8 cellular contexts compared by ENCODE assay signal in genomic region chr1:39214998-39215873, GRCh38. TPM values are rescaled to one million over a fixed set of nuclear protein-coding genes. Genes with fewer than 3 reads are reported as not detected.
DNase-seq lines count a peak whose midpoint lies in the region; ATAC-seq and TF ChIP-seq lines count a peak whose summit lies in the region.

No MANE protein-coding gene starts in this region.

- H3K9me3 Mint-ChIP-seq in activated CD8-positive, alpha-beta memory T cell treated with anti-CD3 and anti-CD28 coated beads, Interleukin-2, amount 10 ng/mL, durations not matched to agents 7 days and 5 days (ENCODE audit: low read depth), result no peaks in the 10 kb centered on the region

- H3K9me3 ChIP-seq in BLaER1 treated with 17β-estradiol and CSF1 and Interleukin-3, amounts not matched to agents 10 nM and 100 nM (replicated peaks in 1 of 11), result peaks cover 0 to 3% (median 0%) of the 10 kb centered on the region in 11 experiments; a peak in 9 of 22 replicates

- intact Hi-C loops in left ventricle myocardium superior (cut with micrococcal nuclease), result no loop called here

- H3K4me1 ChIP-seq in BLaER1 treated with 17β-estradiol and CSF1 and Interleukin-3, amounts not matched to agents 10 nM and 100 nM, result peaks cover 57 to 82% (median 72%) of the 10 kb centered on the region in 10 experiments

- H3K36me3 ChIP-seq in BLaER1 treated with 17β-estradiol and CSF1 and Interleukin-3, amounts not matched to agents 10 nM and 100 nM, result peaks cover 0 to 27% (median 16%) of the 10 kb centered on the region in 11 experiments; a peak in 11 of 22 replicates

- peak overlapping the region; percentile 45 to 75 (median 72); a peak in 20 of 22 replicates for H3K9ac ChIP-seq in BLaER1 treated with 17β-estradiol and CSF1 and Interleukin-3, amounts not matched to agents 10 nM and 100 nM

- no peaks in the 10 kb centered on the region for H3K27me3 ChIP-seq in BLaER1 treated with 17β-estradiol and CSF1 and Interleukin-3, amounts not matched to agents 10 nM and 100 nM
- no peaks in the 10 kb centered on the region for H3K27me3 ChIP-seq in HL-60 (ENCODE audit: insufficient read depth, poor library complexity, severe bottlenecking)

- peak overlapping the region; percentile 78 to 98 (median 95) for H3K4me2 ChIP-seq in BLaER1 treated with 17β-estradiol and CSF1 and Interleukin-3, amounts not matched to agents 10 nM and 100 nM

- H3K4me3 Mint-ChIP-seq in activated CD8-positive, alpha-beta memory T cell treated with anti-CD3 and anti-CD28 coated beads, Interleukin-2, amount 10 ng/mL, durations not matched to agents 7 days and 5 days, result peak overlapping the region; percentile 82

- DNase-seq in HL-60 (ENCODE audit: low read depth in 1 of 2, low spot score in 1 of 2), result peak; percentile 60 to 82
- peak; percentile 67 for DNase-seq in activated CD8-positive, alpha-beta memory T cell treated with anti-CD3 and anti-CD28 coated beads, Interleukin-2, amount 10 ng/mL, durations not matched to agents 7 days and 5 days
- no peak for DNase-seq in left ventricle myocardium superior
- peak; percentile 51 for DNase-seq in stimulated activated naive CD8-positive, alpha-beta T cell treated with anti-CD3 and anti-CD28 coated beads, Interleukin-15, Interleukin-2, amounts not matched to agents 100 U/mL and 50 U/mL, for 24 hours
- no peak for DNase-seq in D341Med (ENCODE audit: low spot score)

- TF ChIP-seq CTCF in HL-60 (IDR thresholded peaks at IDR 0.05; ENCODE audit: insufficient read depth, low read length), result no peak

- peak overlapping the region; percentile 44 to 76 (median 66); a peak in 21 of 22 replicates for H3K27ac ChIP-seq in BLaER1 treated with 17β-estradiol and CSF1 and Interleukin-3, amounts not matched to agents 10 nM and 100 nM
- peak overlapping the region; percentile 83 for H3K27ac ChIP-seq in HL-60 (replicated peaks)

- peaks cover 13 to 95% (median 47%) of the 10 kb centered on the region in 11 experiments; a peak in 19 of 22 replicates for H4K20me1 ChIP-seq in BLaER1 treated with 17β-estradiol and CSF1 and Interleukin-3, amounts not matched to agents 10 nM and 100 nM

- H3K4me1 Mint-ChIP-seq in activated CD8-positive, alpha-beta memory T cell treated with anti-CD3 and anti-CD28 coated beads, Interleukin-2, amount 10 ng/mL, durations not matched to agents 7 days and 5 days, result peaks cover 54% of the 10 kb centered on the region

- no peaks in the 10 kb centered on the region for H3K27me3 Mint-ChIP-seq in activated CD8-positive, alpha-beta memory T cell treated with anti-CD3 and anti-CD28 coated beads, Interleukin-2, amount 10 ng/mL, durations not matched to agents 7 days and 5 days

- peaks cover 24% of the 10 kb centered on the region for H3K36me3 Mint-ChIP-seq in activated CD8-positive, alpha-beta memory T cell treated with anti-CD3 and anti-CD28 coated beads, Interleukin-2, amount 10 ng/mL, durations not matched to agents 7 days and 5 days

- H3K27ac Mint-ChIP-seq in activated CD8-positive, alpha-beta memory T cell treated with anti-CD3 and anti-CD28 coated beads, Interleukin-2, amount 10 ng/mL, durations not matched to agents 7 days and 5 days, result peak overlapping the region; percentile 87

- ATAC-seq in GM19372 (IDR thresholded peaks at IDR 0.05; ENCODE audit: low read depth, unreplicated experiment) (peak; percentile 63), left ventricle myocardium superior (peak; percentile 64), GM19324 (IDR thresholded peaks at IDR 0.05; ENCODE audit: low FRiP score, unreplicated experiment) (no peak)
- ATAC-seq in activated CD8-positive, alpha-beta memory T cell treated with anti-CD3 and anti-CD28 coated beads, Interleukin-2, amount 10 ng/mL, durations not matched to agents 7 days and 5 days, result peak; percentile 79
- ATAC-seq in stimulated activated naive CD8-positive, alpha-beta T cell treated with anti-CD3 and anti-CD28 coated beads, Interleukin-15, Interleukin-2, amounts not matched to agents 100 U/mL and 50 U/mL, for 24 hours, result peak; percentile 81

- CTCF ChIA-PET in activated CD8-positive, alpha-beta memory T cell treated with anti-CD3 and anti-CD28 coated beads, Interleukin-2, amount 10 ng/mL, durations not matched to agents 7 days and 5 days (lab: Charles Lee), result interaction anchor here (1.0 to 5.6 kb wide), 9 partner anchors 10 to 172 kb away, joined by 3 to 99 read pairs (median 5); partner anchors contain the start of gene MACF1

- H3K4me3 ChIP-seq in BLaER1 treated with 17β-estradiol and CSF1 and Interleukin-3, amounts not matched to agents 10 nM and 100 nM, result peak overlapping the region; percentile 38 to 67 (median 52); a peak in 19 of 20 replicates
- peak overlapping the region; percentile 51 for H3K4me3 ChIP-seq in HL-60 (replicated peaks; ENCODE audit: insufficient read depth, low read length)

RNA-seq across cellular contexts. Expression of gene MACF1, which starts 10.7 kb away (rescaled TPM):
- total RNA-seq in activated CD8-positive, alpha-beta memory T cell treated with anti-CD3 and anti-CD28 coated beads, Interleukin-2, amount 10 ng/mL, durations not matched to agents 7 days and 5 days, result 100 to 1,000 TPM; 319 to 488 TPM
- 239 TPM for total RNA-seq in left ventricle myocardium superior

Comparison
In these comparisons a context has a peak if more than half of its experiments do, and no peak if none do; other contexts are left out.
1. DNase-seq: peak in HL-60 (2 of 2), activated CD8-positive, alpha-beta memory T cell treated with anti-CD3 and anti-CD28 coated beads, Interleukin-2, amount 10 ng/mL, durations not matched to agents 7 days and 5 days (single experiment) and stimulated activated naive CD8-positive, alpha-beta T cell treated with anti-CD3 and anti-CD28 coated beads, Interleukin-15, Interleukin-2, amounts not matched to agents 100 U/mL and 50 U/mL, for 24 hours (single experiment); none in left ventricle myocardium superior (single experiment) and D341Med (single experiment).